Comparison of ENCODE assay signal across 1 cellular context in genomic region chr5:82277987-82278710, GRCh38.
TF ChIP-seq lines count a peak whose summit lies in the region.

TSS of gene RPS23 (minus strand) at chr5:82278354. CDS start at chr5:82278323, 31 bp downstream.

TF ChIP-seq in HEK293, 187 proteins besides CTCF, POLR2A, EP300 and RAD21 (continued from another document):
- peak; percentile 96 for TF ChIP-seq ZNF362 (tag by site-specific recombination; IDR thresholded peaks at IDR 0.05)
- TF ChIP-seq, protein P1, sequence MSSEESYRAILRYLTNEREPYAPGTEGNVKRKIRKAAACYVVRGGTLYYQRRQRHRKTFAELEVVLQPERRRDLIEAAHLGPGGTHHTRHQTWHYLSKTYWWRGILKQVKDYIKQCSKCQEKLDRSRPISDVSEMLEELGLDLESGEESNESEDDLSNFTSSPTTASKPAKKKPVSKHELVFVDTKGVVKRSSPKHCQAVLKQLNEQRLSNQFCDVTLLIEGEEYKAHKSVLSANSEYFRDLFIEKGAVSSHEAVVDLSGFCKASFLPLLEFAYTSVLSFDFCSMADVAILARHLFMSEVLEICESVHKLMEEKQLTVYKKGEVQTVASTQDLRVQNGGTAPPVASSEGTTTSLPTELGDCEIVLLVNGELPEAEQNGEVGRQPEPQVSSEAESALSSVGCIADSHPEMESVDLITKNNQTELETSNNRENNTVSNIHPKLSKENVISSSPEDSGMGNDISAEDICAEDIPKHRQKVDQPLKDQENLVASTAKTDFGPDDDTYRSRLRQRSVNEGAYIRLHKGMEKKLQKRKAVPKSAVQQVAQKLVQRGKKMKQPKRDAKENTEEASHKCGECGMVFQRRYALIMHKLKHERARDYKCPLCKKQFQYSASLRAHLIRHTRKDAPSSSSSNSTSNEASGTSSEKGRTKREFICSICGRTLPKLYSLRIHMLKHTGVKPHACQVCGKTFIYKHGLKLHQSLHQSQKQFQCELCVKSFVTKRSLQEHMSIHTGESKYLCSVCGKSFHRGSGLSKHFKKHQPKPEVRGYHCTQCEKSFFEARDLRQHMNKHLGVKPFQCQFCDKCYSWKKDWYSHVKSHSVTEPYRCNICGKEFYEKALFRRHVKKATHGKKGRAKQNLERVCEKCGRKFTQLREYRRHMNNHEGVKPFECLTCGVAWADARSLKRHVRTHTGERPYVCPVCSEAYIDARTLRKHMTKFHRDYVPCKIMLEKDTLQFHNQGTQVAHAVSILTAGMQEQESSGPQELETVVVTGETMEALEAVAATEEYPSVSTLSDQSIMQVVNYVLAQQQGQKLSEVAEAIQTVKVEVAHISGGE (tag by site-specific recombination; conservative IDR thresholded peaks at IDR 0.05; ENCODE audit: low read depth), result peak; percentile 62; the same call in 1 of the 2 replicates
- TF ChIP-seq ZFP37 (tag by site-specific recombination; IDR thresholded peaks at IDR 0.05), result peak; percentile 25; the same call in 1 of the 2 replicates
- TF ChIP-seq, protein P2, sequence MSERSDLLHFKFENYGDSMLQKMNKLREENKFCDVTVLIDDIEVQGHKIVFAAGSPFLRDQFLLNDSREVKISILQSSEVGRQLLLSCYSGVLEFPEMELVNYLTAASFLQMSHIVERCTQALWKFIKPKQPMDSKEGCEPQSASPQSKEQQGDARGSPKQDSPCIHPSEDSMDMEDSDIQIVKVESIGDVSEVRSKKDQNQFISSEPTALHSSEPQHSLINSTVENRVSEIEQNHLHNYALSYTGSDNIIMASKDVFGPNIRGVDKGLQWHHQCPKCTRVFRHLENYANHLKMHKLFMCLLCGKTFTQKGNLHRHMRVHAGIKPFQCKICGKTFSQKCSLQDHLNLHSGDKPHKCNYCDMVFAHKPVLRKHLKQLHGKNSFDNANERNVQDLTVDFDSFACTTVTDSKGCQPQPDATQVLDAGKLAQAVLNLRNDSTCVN (tag by site-specific recombination; optimal IDR thresholded peaks at IDR 0.05), result peak; percentile 21
- TF ChIP-seq ZSCAN23 (tag by site-specific recombination; IDR thresholded peaks at IDR 0.05), result no peak
- TF ChIP-seq ZBTB7A (tag by site-specific recombination; IDR thresholded peaks at IDR 0.05; ENCODE audit: low read depth), result 0 out of 2 replicates have a peak, but pooled peaks have one; percentile 30
- TF ChIP-seq, protein P3, sequence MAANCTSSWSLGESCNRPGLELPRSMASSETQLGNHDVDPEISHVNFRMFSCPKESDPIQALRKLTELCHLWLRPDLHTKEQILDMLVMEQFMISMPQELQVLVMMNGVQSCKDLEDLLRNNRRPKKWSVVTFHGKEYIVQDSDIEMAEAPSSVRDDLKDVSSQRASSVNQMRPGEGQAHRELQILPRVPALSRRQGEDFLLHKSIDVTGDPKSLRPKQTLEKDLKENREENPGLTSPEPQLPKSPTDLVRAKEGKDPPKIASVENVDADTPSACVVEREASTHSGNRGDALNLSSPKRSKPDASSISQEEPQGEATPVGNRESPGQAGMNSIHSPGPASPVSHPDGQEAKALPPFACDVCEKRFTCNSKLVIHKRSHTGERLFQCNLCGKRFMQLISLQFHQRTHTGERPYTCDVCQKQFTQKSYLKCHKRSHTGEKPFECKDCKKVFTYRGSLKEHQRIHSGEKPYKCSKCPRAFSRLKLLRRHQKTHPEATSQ (tag by site-specific recombination; IDR thresholded peaks at IDR 0.05), result no peak
- TF ChIP-seq PRDM10 (tag by site-specific recombination; IDR thresholded peaks at IDR 0.05), result peak; percentile 64
- 0 out of 2 replicates have a peak, but pooled peaks have one; percentile 51 for TF ChIP-seq KLF8 (tag by site-specific recombination; IDR thresholded peaks at IDR 0.05)
- TF ChIP-seq, protein P4, sequence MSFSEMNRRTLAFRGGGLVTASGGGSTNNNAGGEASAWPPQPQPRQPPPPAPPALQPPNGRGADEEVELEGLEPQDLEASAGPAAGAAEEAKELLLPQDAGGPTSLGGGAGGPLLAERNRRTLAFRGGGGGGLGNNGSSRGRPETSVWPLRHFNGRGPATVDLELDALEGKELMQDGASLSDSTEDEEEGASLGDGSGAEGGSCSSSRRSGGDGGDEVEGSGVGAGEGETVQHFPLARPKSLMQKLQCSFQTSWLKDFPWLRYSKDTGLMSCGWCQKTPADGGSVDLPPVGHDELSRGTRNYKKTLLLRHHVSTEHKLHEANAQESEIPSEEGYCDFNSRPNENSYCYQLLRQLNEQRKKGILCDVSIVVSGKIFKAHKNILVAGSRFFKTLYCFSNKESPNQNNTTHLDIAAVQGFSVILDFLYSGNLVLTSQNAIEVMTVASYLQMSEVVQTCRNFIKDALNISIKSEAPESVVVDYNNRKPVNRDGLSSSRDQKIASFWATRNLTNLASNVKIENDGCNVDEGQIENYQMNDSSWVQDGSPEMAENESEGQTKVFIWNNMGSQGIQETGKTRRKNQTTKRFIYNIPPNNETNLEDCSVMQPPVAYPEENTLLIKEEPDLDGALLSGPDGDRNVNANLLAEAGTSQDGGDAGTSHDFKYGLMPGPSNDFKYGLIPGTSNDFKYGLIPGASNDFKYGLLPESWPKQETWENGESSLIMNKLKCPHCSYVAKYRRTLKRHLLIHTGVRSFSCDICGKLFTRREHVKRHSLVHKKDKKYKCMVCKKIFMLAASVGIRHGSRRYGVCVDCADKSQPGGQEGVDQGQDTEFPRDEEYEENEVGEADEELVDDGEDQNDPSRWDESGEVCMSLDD (tag by site-specific recombination; IDR thresholded peaks at IDR 0.05), result 0 out of 2 replicates have a peak, but pooled peaks have one; percentile 16
- peak; percentile 38; the same call in 1 of the 2 replicates for TF ChIP-seq ZNF610 (tag by site-specific recombination; IDR thresholded peaks at IDR 0.05; ENCODE audit: borderline replicate concordance)
- 0 out of 2 replicates have a peak, but pooled peaks have one; percentile 29 for TF ChIP-seq ZBTB6 (tag by site-specific recombination; IDR thresholded peaks at IDR 0.05)
- peak; percentile 56 for TF ChIP-seq GLIS2 (tag by site-specific recombination; IDR thresholded peaks at IDR 0.05)
- TF ChIP-seq ZNF394 (tag by site-specific recombination; IDR thresholded peaks at IDR 0.05; ENCODE audit: borderline replicate concordance), result peak; percentile 82; the same call in 1 of the 2 replicates
- TF ChIP-seq ZNF366 (tag by site-specific recombination; conservative IDR thresholded peaks at IDR 0.05), result peak; percentile 32
- TF ChIP-seq ZNF692 (tag by site-specific recombination; IDR thresholded peaks at IDR 0.05), result peak; percentile 77
- peak; percentile 44; the same call in 1 of the 2 replicates for TF ChIP-seq ZNF518A (tag by site-specific recombination; conservative IDR thresholded peaks at IDR 0.05; ENCODE audit: low read depth)
- TF ChIP-seq MZF1 (tag by site-specific recombination; IDR thresholded peaks at IDR 0.05; ENCODE audit: borderline replicate concordance), result no peak
- TF ChIP-seq KLF10 (tag by site-specific recombination; IDR thresholded peaks at IDR 0.05), result 0 out of 2 replicates have a peak, but pooled peaks have one; percentile 10
- TF ChIP-seq ZNF549 (tag by site-specific recombination; IDR thresholded peaks at IDR 0.05), result no peak
- TF ChIP-seq ZFP69B (tag by site-specific recombination; IDR thresholded peaks at IDR 0.05), result peak; percentile 75
- peak; percentile 53 for TF ChIP-seq ZNF629 (tag by site-specific recombination; IDR thresholded peaks at IDR 0.05)
- TF ChIP-seq PBX3 (CRISPR knock-in tag; IDR thresholded peaks at IDR 0.05), result peak; percentile 50; the same call in 1 of the 2 replicates
